10 cellular contexts compared by ENCODE assay signal in genomic region chr11:47512701-47513100, GRCh38. TPM values are rescaled to one million over a fixed set of nuclear protein-coding genes. Genes with fewer than 3 reads are reported as not detected.
DNase-seq lines count a peak whose midpoint lies in the region; ATAC-seq and TF ChIP-seq lines count a peak whose summit lies in the region.
"Had no signal": no experiment of that assay in that cellular context is flagged by ENCODE, and none has a peak within 500 bp of the region (broad histone marks: within the 10 kb centered on the region; RNA-seq: fewer than 3 reads in every experiment).

No MANE protein-coding gene starts in this region.

- POLR2A ChIA-PET in CD4-positive, alpha-beta memory T cell (lab: Charles Lee; ENCODE audit: partially characterized antibody), result interaction anchor here (1.4 to 1.9 kb wide), 2 partner anchors 10 to 13 kb away, joined by 3 to 5 read pairs; no protein-coding TSS in a partner anchor

- no peaks in the 10 kb centered on the region for H3K9me2 ChIP-seq in OCI-LY1 (ENCODE audit: low read depth, low read length)

- H3K4me2 ChIP-seq in OCI-LY1 (ENCODE audit: low read length), result peak overlapping the region; percentile 20; the same call in 1 of the 2 replicates

- H3K9me3 ChIP-seq in CD4-positive, alpha-beta memory T cell (ENCODE audit: control insufficient read depth in 1 of 2, low read length in 2 of 2), result no peaks in the 10 kb centered on the region
- no peaks in the 10 kb centered on the region for H3K9me3 ChIP-seq in OCI-LY1 (ENCODE audit: low read length)
- no peaks in the 10 kb centered on the region for H3K9me3 ChIP-seq in endodermal cell (ENCODE audit: control insufficient read depth, low read length)
- no peaks in the 10 kb centered on the region for H3K9me3 ChIP-seq in neutrophil

- H3K4me3 ChIP-seq in CD4-positive, alpha-beta memory T cell (ENCODE audit: low read length in 2 of 2), result no peak overlapping the region
- no peak overlapping the region for H3K4me3 ChIP-seq in OCI-LY1 (ENCODE audit: low read depth, low read length, poor library complexity, severe bottlenecking)
- H3K4me3 ChIP-seq in endodermal cell (ENCODE audit: low read length), result peak overlapping the region; percentile 54
- peak overlapping the region in 1 of 2 experiments; percentile 10 for H3K4me3 ChIP-seq in neutrophil (ENCODE audit: low read depth in 1 of 2, low read length in 1 of 2)

- H3K27ac Mint-ChIP-seq in CD4-positive, alpha-beta memory T cell, result peak overlapping the region; percentile 15 to 68 (median 46)
- peak overlapping the region; percentile 75 for H3K27ac Mint-ChIP-seq in endodermal cell

- WGBS in endodermal cell (ENCODE audit: insufficient coverage in 1 of 2, insufficient read length in 1 of 2), 2 experiments, result 41 to 54% methylated on average over 2 of the region's 2 CpGs

- peaks cover 2% of the 10 kb centered on the region for H3F3A ChIP-seq in OCI-LY1 (ENCODE audit: insufficient read depth, low read length)

- TF ChIP-seq CTCF in OCI-LY1 (IDR thresholded peaks at IDR 0.05; ENCODE audit: low read length) (no peak), endodermal cell (conservative IDR thresholded peaks at IDR 0.05) (no peak), neutrophil (IDR thresholded peaks at IDR 0.05) (no peak)

- H3K9ac ChIP-seq in OCI-LY1 (ENCODE audit: low read length), result peak overlapping the region; percentile 4; the same call in 1 of the 2 replicates
- H3K9ac ChIP-seq in endodermal cell (ENCODE audit: extremely low read depth, low read length, poor library complexity, severe bottlenecking), result peak overlapping the region; percentile 24

- no peak for DNase-seq in CD4-positive, alpha-beta memory T cell
- DNase-seq in endodermal cell, result no peak
- DNase-seq: NCI-H187 had no signal

- no peaks in the 10 kb centered on the region for H4K20me1 ChIP-seq in OCI-LY1 (ENCODE audit: insufficient read depth, low read length)

- H3K79me2 ChIP-seq in OCI-LY1 (ENCODE audit: insufficient read depth, low read length), result peaks cover 89% of the 10 kb centered on the region

- no peaks in the 10 kb centered on the region for H3K27me3 Mint-ChIP-seq in CD4-positive, alpha-beta memory T cell
- no peaks in the 10 kb centered on the region for H3K27me3 Mint-ChIP-seq in endodermal cell (ENCODE audit: insufficient read depth)

- peak overlapping the region; percentile 8 for H3K27ac ChIP-seq in CD4-positive, alpha-beta memory T cell (ENCODE audit: low read depth, low read length)
- peak overlapping the region; percentile 75 for H3K27ac ChIP-seq in OCI-LY1 (ENCODE audit: low read depth, low read length, poor library complexity, severe bottlenecking)
- peak overlapping the region; percentile 18 for H3K27ac ChIP-seq in endodermal cell (ENCODE audit: low read depth, low read length)
- peak overlapping the region; percentile 82 for H3K27ac ChIP-seq in neutrophil

- peak overlapping the region in 1 of 8 donors; percentile 28 for H3K4me3 Mint-ChIP-seq in CD4-positive, alpha-beta memory T cell
- no peak overlapping the region for H3K4me3 Mint-ChIP-seq in endodermal cell

- CTCF ChIA-PET in CD4-positive, alpha-beta memory T cell (lab: Charles Lee; ENCODE audit: partially characterized antibody), result interaction anchor here (1.1 to 1.2 kb wide), 2 partner anchors 28 to 36 kb away, joined by 3 to 4 read pairs; no protein-coding TSS in a partner anchor

- peaks cover 94% of the 10 kb centered on the region for H3K4me1 ChIP-seq in CD4-positive, alpha-beta memory T cell (ENCODE audit: insufficient read depth, low read length)
- H3K4me1 ChIP-seq in OCI-LY1 (ENCODE audit: insufficient read depth, low read length, severe bottlenecking), result peaks cover 94% of the 10 kb centered on the region
- peaks cover 23% of the 10 kb centered on the region for H3K4me1 ChIP-seq in endodermal cell (ENCODE audit: control insufficient read depth, insufficient read depth, low read length)
- H3K4me1 ChIP-seq in neutrophil (ENCODE audit: control insufficient read depth in 1 of 2, insufficient read depth in 1 of 2, low read depth in 1 of 2, low read length in 1 of 2), result peaks cover 74 to 86% of the 10 kb centered on the region in 2 experiments

- H3K27me3 ChIP-seq in CD4-positive, alpha-beta memory T cell (ENCODE audit: insufficient read depth, low read length), result no peaks in the 10 kb centered on the region
- H3K27me3 ChIP-seq in OCI-LY1 (ENCODE audit: insufficient read depth, low read length) (no peaks in the 10 kb centered on the region), endodermal cell (ENCODE audit: control insufficient read depth, insufficient read depth, low read length, poor library complexity, severe bottlenecking) (no peaks in the 10 kb centered on the region), neutrophil (no peaks in the 10 kb centered on the region)

- intact Hi-C loops in CD4-positive, alpha-beta memory T cell (cut with micrococcal nuclease), result no loop called here

- H3K4me1 Mint-ChIP-seq in CD4-positive, alpha-beta memory T cell, result peaks cover 54 to 93% (median 73%) of the 10 kb centered on the region in 4 donors
- H3K4me1 Mint-ChIP-seq in endodermal cell, result peaks cover 61% of the 10 kb centered on the region

- no peak for ATAC-seq in HG03108 (IDR thresholded peaks at IDR 0.05; ENCODE audit: unreplicated experiment)
- no peak for ATAC-seq in HG03520 (IDR thresholded peaks at IDR 0.05; ENCODE audit: unreplicated experiment)
- ATAC-seq in GM19455 (IDR thresholded peaks at IDR 0.05; ENCODE audit: unreplicated experiment), result no peak
- no peak for ATAC-seq in GM18519 (IDR thresholded peaks at IDR 0.05; ENCODE audit: low FRiP score, unreplicated experiment)
- ATAC-seq: activated CD4-positive, CD25-positive, alpha-beta regulatory T cell treated with anti-CD3 and anti-CD28 coated beads, Interleukin-2, amount 50 U/mL, for 24 hours had no signal

- peaks cover 0 to 11% of the 10 kb centered on the region in 2 donors for H3K36me3 Mint-ChIP-seq in CD4-positive, alpha-beta memory T cell
- H3K36me3 Mint-ChIP-seq in endodermal cell (ENCODE audit: low read depth), result peaks cover 1% of the 10 kb centered on the region

- no peaks in the 10 kb centered on the region for H3K36me3 ChIP-seq in CD4-positive, alpha-beta memory T cell (ENCODE audit: insufficient read depth, low read length)
- H3K36me3 ChIP-seq in OCI-LY1 (ENCODE audit: insufficient read depth, low read length) (no peaks in the 10 kb centered on the region; the same call in 1 of the 2 replicates), endodermal cell (ENCODE audit: control insufficient read depth, insufficient read depth, low read length) (peaks cover 21% of the 10 kb centered on the region), neutrophil (no peaks in the 10 kb centered on the region)

- H2AFZ ChIP-seq in OCI-LY1 (ENCODE audit: low read length), result no peak overlapping the region

- H3K9me3 Mint-ChIP-seq in CD4-positive, alpha-beta memory T cell, result no peaks in the 10 kb centered on the region
- no peaks in the 10 kb centered on the region for H3K9me3 Mint-ChIP-seq in endodermal cell

RNA-seq across cellular contexts. Expression of gene CELF1, which starts 40.2 kb away (rescaled TPM):
- 100 to 1,000 TPM; 145 to 149 TPM for total RNA-seq in CD4-positive, alpha-beta memory T cell
- 10 to 100 TPM; 45.6 to 76.2 TPM for polyA plus RNA-seq in CD4-positive, alpha-beta memory T cell
- 100 to 1,000 TPM; 202 to 205 TPM for total RNA-seq in endodermal cell
- polyA plus RNA-seq in endodermal cell (2013, experiment 1 of 2), result 89.3 TPM
- polyA plus RNA-seq in endodermal cell (2013, experiment 2 of 2), result 85.0 TPM

RNA-seq across cellular contexts. Expression of gene PTPMT1, which starts 52.7 kb away (rescaled TPM):
- total RNA-seq in CD4-positive, alpha-beta memory T cell, result 10 to 100 TPM; 21.5 to 21.9 TPM
- 100 to 1,000 TPM in 1 of 2 donors, 10 to 100 TPM in 1; 68.3 to 109 TPM for polyA plus RNA-seq in CD4-positive, alpha-beta memory T cell
- 10 to 100 TPM; 55.8 to 65.0 TPM for total RNA-seq in endodermal cell
- 49.6 TPM for polyA plus RNA-seq in endodermal cell (2013, experiment 1 of 2)
- polyA plus RNA-seq in endodermal cell (2013, experiment 2 of 2), result 45.3 TPM

Comparison
In these comparisons a context has a peak if more than half of its experiments do, and no peak if none do; other contexts are left out.
1. H3K27ac ChIP-seq: peak in every context shown above with its lines; median percentile 82 in neutrophil; 75 in OCI-LY1; 18 in endodermal cell; 8 in CD4-positive, alpha-beta memory T cell.